Comparison of ENCODE assay signal across 15 cellular contexts in the genomic region with DNA sequence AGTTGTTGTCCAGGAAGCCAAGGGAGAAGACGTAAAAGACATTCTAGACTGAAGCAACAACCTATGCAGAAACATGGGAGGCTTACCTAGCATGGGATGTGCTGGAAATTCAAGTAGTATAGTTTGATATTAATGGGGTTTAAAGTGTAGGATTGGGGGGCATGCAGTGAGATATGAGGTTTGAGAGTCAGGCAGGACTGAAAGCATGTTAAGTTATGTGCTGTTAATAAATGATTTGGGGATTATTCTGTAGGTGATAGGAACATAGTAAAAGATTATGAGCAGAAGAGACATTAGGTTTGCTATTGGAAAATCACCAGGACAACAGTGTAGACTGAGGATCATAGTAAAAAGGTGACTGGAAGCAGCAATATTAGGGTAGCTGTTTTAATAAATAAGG. TPM values are rescaled to one million over a fixed set of nuclear protein-coding genes. Genes with fewer than 3 reads are reported as not detected.
A peak's percentile ranks its signal among the peaks of the same experiment; 100 is the strongest.
DNase-seq lines count a peak whose midpoint lies in the region; ATAC-seq and TF ChIP-seq lines count a peak whose summit lies in the region.
"Had no signal": no experiment of that assay in that cellular context is flagged by ENCODE, and none has a peak within 500 bp of the region (broad histone marks: within the 10 kb centered on the region; RNA-seq: fewer than 3 reads in every experiment).

No MANE protein-coding gene starts in this region.

- H3K4me1 Mint-ChIP-seq in MCF 10A (ENCODE audit: insufficient read depth, unreplicated experiment) = peaks cover 30% of the 10 kb centered on the region
- peaks cover 42% of the 10 kb centered on the region for H3K4me1 Mint-ChIP-seq in brain

- H3K4me3 ChIP-seq in breast epithelium (peak overlapping the region in 1 of 3 donors; percentile 20), right lobe of liver (peak overlapping the region in 2 of 3 donors; percentile 71 to 76), urinary bladder (ENCODE audit: low read depth, low read length) (peak overlapping the region; percentile 16)
- H3K4me3 ChIP-seq: tibial artery had no signal

- H3K9me3 Mint-ChIP-seq in MCF 10A (ENCODE audit: unreplicated experiment) (no peaks in the 10 kb centered on the region), brain (peaks cover 5 to 9% (median 7%) of the 10 kb centered on the region in 5 experiments)

- POLR2A ChIA-PET in MCF 10A (lab: Yijun Ruan, JAX) = interaction anchor here (1.0 to 2.6 kb wide), 6 partner anchors 45 to 202 kb away, joined by 3 to 19 read pairs (median 6); a partner anchor contains a TSS

- intact Hi-C loops in MCF 10A (cut with micrococcal nuclease) = loop anchor here (5.0 to 10.0 kb wide), 2 partner anchors 69 to 476 kb away; no protein-coding TSS in a partner anchor
- intact Hi-C loops in breast epithelium (cut with DNase I; ENCODE audit: low total_unique reads) = no loop called here
- intact Hi-C loops in right lobe of liver (cut with DNase I) = no loop called here

- ATAC-seq in right lobe of liver = no peak
- no peak for ATAC-seq in GM19395 (IDR thresholded peaks at IDR 0.05; ENCODE audit: unreplicated experiment)

- H3K27me3 ChIP-seq in breast epithelium (no peaks in the 10 kb centered on the region), right lobe of liver (no peaks in the 10 kb centered on the region)
- H3K27me3 ChIP-seq: tibial artery had no signal

- CTCF ChIA-PET in MCF 10A (lab: Yijun Ruan, JAX) = interaction anchor here (0.7 to 2.1 kb wide), 3 partner anchors 47 to 252 kb away, joined by 4 to 10 read pairs (median 5); no protein-coding TSS in a partner anchor

- TF ChIP-seq POLR2A in breast epithelium (IDR thresholded peaks at IDR 0.05) (no peak), right lobe of liver (IDR thresholded peaks at IDR 0.05) (no peak)

- TF ChIP-seq CTCF in MCF 10A (IDR thresholded peaks at IDR 0.05; ENCODE audit: unreplicated experiment) (no peak), breast epithelium (IDR thresholded peaks at IDR 0.05) (no peak), brain (conservative IDR thresholded peaks at IDR 0.05) (no peak), right lobe of liver (IDR thresholded peaks at IDR 0.05) (no peak)

- DNase-seq in MCF 10A (ENCODE audit: unreplicated experiment) (no peak), breast epithelium (ENCODE audit: low spot score in 2 of 2) (no peak), right lobe of liver (no peak), COLO668 (lab: John Stamatoyannopoulos, UW; ENCODE audit: unreplicated experiment) (no peak), RKO (ENCODE audit: low spot score) (no peak)
- DNase-seq: activated T-cell treated with anti-CD3 and anti-CD28 coated beads, Interleukin-2, amount 50 U/mL, for 48 hours; dermis blood vessel endothelial cell; DMS53; H7; NCI-H2171 treated with DMSO at 0.1 percent for 48 hours; OCI-M1; tibial artery had no signal

- H3K4me1 ChIP-seq in breast epithelium (peaks cover 0 to 16% of the 10 kb centered on the region in 2 donors), right lobe of liver (peaks cover 0 to 55% (median 5%) of the 10 kb centered on the region in 4 donors), urinary bladder (ENCODE audit: insufficient read depth) (peaks cover 5% of the 10 kb centered on the region)

- H3K27me3 Mint-ChIP-seq in MCF 10A (ENCODE audit: insufficient read depth, unreplicated experiment) (no peaks in the 10 kb centered on the region), brain (peaks cover 9% of the 10 kb centered on the region)

- WGBS in right lobe of liver (ENCODE audit: insufficient coverage, low coverage, low lambda C conversion rate, missing lambda C conversion rate) = 50% methylated on average over 1 of the region's 1 CpG
- 91% methylated on average over 1 of the region's 1 CpG for WGBS in urinary bladder

- no TSS peak for BruUV-seq in MCF 10A (replicated peaks; lab: Mats Ljungman, UMichigan)

- H3K4me3 Mint-ChIP-seq in MCF 10A (ENCODE audit: unreplicated experiment) = peak overlapping the region; percentile 52
- peak overlapping the region; percentile 65 to 90 (median 73) for H3K4me3 Mint-ChIP-seq in brain

- H3K27ac ChIP-seq in breast epithelium = no peak overlapping the region
- H3K27ac ChIP-seq in right lobe of liver = peak overlapping the region in 1 of 3 donors; percentile 86
- no peak overlapping the region for H3K27ac ChIP-seq in urinary bladder (ENCODE audit: low read depth)
- H3K27ac ChIP-seq: tibial artery had no signal

- H3K36me3 ChIP-seq in breast epithelium (no peaks in the 10 kb centered on the region), right lobe of liver (no peaks in the 10 kb centered on the region), urinary bladder (ENCODE audit: insufficient read depth) (no peaks in the 10 kb centered on the region)
- H3K36me3 ChIP-seq: tibial artery had no signal

- H3K36me3 Mint-ChIP-seq in MCF 10A (ENCODE audit: insufficient read depth, unreplicated experiment) (peaks cover 17% of the 10 kb centered on the region), brain (peaks cover 22% of the 10 kb centered on the region)

- H3K27ac Mint-ChIP-seq in MCF 10A (ENCODE audit: low read depth, unreplicated experiment) (peak overlapping the region; percentile 39), brain (peak overlapping the region in 1 of 5 experiments; percentile 43)

- no peaks in the 10 kb centered on the region for H3K9me3 ChIP-seq in breast epithelium
- H3K9me3 ChIP-seq in right lobe of liver = no peaks in the 10 kb centered on the region
- H3K9me3 ChIP-seq: tibial artery had no signal

RNA-seq across cellular contexts. Expression of a gene that starts 3.2 kb away (rescaled TPM):
- total RNA-seq in MCF 10A (2022) (62.1 and 81.2 TPM in 2 replicates), breast epithelium (100 to 1,000 TPM in 1 of 3 donors, 10 to 100 TPM in 2; 65.9 to 118 (median 87.2) TPM), right lobe of liver (10 to 100 TPM; 40.4 to 66.6 (median 46.3) TPM), urinary bladder (145 TPM)
- polyA plus RNA-seq in brain (ENCODE audit: insufficient read depth, low read depth, low replicate concordance) (15.9 TPM), urinary bladder (41.0 TPM)
